ENCODE assay signal across 19 cellular contexts in the genomic region with DNA sequence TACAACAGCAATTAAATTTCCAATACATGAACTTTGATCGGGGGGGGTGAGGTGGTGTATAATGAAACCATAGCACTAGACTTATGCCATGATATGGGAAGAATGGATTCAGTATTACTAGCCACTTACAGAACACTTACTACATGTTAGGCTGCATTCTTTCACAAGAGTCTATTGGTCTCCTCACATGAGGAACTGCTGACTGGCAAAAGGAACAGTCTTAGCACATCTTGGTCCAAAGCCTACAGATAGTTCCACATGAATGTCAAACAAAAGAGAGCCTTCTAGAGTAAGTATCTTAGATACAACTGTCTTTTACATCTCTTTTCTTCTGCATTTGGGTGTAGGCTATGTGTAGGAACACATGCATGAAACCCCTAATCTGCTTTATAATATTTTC.
"Had no signal": no experiment of that assay in that cellular context is flagged by ENCODE, and none has a peak within 500 bp of the region (broad histone marks: within the 10 kb centered on the region; RNA-seq: fewer than 3 reads in every experiment).

No MANE protein-coding gene starts in this region.

- ATAC-seq: activated T-helper 17 cell treated with anti-CD3 and anti-CD28 coated beads, Interleukin-2, amount 50 U/mL, for 72 hours; left ventricle myocardium superior; natural killer cell treated with Interleukin-12 subunit alpha and Interleukin-12 subunit beta and Interleukin-15 and Interleukin-18, amount 100 ng/mL, for 72 hours had no signal

- H3K9me3 ChIP-seq: right atrium auricular region, suprapubic skin had no signal

- DNase-seq: activated CD4-positive, CD25-positive, alpha-beta regulatory T cell treated with anti-CD3 and anti-CD28 coated beads, Interleukin-2, amount 50 U/mL, for 72 hours; activated naive CD4-positive, alpha-beta T cell treated with anti-CD3 and anti-CD28 coated beads, Interleukin-2, amount 10 ng/mL, durations not matched to agents 7 days and 5 days; effector memory CD4-positive, alpha-beta T cell; foreskin fibroblast; glutamatergic neuron; hypothalamus; kidney; left ventricle myocardium superior; mesenchymal stem cell; occipital lobe; T-helper 9 cell had no signal

- H3K4me1 ChIP-seq: right atrium auricular region, suprapubic skin had no signal

- H3K27me3 Mint-ChIP-seq: activated naive CD4-positive, alpha-beta T cell treated with anti-CD3 and anti-CD28 coated beads, Interleukin-2, amount 10 ng/mL, durations not matched to agents 7 days and 5 days; activated T-helper 17 cell treated with anti-CD3 and anti-CD28 coated beads, Interleukin-2, amount 50 U/mL, for 72 hours; dendritic cell treated with granulocyte-macrophage colony-stimulating factor and Interleukin-4, amounts not matched to agents 40 ng/mL and 50 ng/mL, for 4 days; natural killer cell treated with Interleukin-12 subunit alpha and Interleukin-12 subunit beta and Interleukin-15 and Interleukin-18, amount 100 ng/mL, for 72 hours; progenitor cell of endocrine pancreas; stimulated activated naive CD8-positive, alpha-beta T cell treated with anti-CD3 and anti-CD28 coated beads, Interleukin-15, Interleukin-2, amounts not matched to agents 100 ng/mL and 50 ng/mL, for 24 hours had no signal

- H3K9me3 Mint-ChIP-seq: activated naive CD4-positive, alpha-beta T cell treated with anti-CD3 and anti-CD28 coated beads, Interleukin-2, amount 10 ng/mL, durations not matched to agents 7 days and 5 days; activated T-helper 17 cell treated with anti-CD3 and anti-CD28 coated beads, Interleukin-2, amount 50 U/mL, for 72 hours; dendritic cell treated with granulocyte-macrophage colony-stimulating factor and Interleukin-4, amounts not matched to agents 40 ng/mL and 50 ng/mL, for 4 days; natural killer cell treated with Interleukin-12 subunit alpha and Interleukin-12 subunit beta and Interleukin-15 and Interleukin-18, amount 100 ng/mL, for 72 hours; stimulated activated naive CD8-positive, alpha-beta T cell treated with anti-CD3 and anti-CD28 coated beads, Interleukin-15, Interleukin-2, amounts not matched to agents 100 ng/mL and 50 ng/mL, for 24 hours had no signal

- H3K27ac Mint-ChIP-seq: activated naive CD4-positive, alpha-beta T cell treated with anti-CD3 and anti-CD28 coated beads, Interleukin-2, amount 10 ng/mL, durations not matched to agents 7 days and 5 days; activated T-helper 17 cell treated with anti-CD3 and anti-CD28 coated beads, Interleukin-2, amount 50 U/mL, for 72 hours; dendritic cell treated with granulocyte-macrophage colony-stimulating factor and Interleukin-4, amounts not matched to agents 40 ng/mL and 50 ng/mL, for 4 days; natural killer cell treated with Interleukin-12 subunit alpha and Interleukin-12 subunit beta and Interleukin-15 and Interleukin-18, amount 100 ng/mL, for 72 hours; progenitor cell of endocrine pancreas; stimulated activated naive CD8-positive, alpha-beta T cell treated with anti-CD3 and anti-CD28 coated beads, Interleukin-15, Interleukin-2, amounts not matched to agents 100 ng/mL and 50 ng/mL, for 24 hours had no signal

- H3K4me1 Mint-ChIP-seq: activated naive CD4-positive, alpha-beta T cell treated with anti-CD3 and anti-CD28 coated beads, Interleukin-2, amount 10 ng/mL, durations not matched to agents 7 days and 5 days; activated T-helper 17 cell treated with anti-CD3 and anti-CD28 coated beads, Interleukin-2, amount 50 U/mL, for 72 hours had no signal

- H3K27me3 ChIP-seq: right atrium auricular region, suprapubic skin had no signal

- H3K27ac ChIP-seq: right atrium auricular region, suprapubic skin had no signal

- H3K4me3 ChIP-seq: right atrium auricular region, smooth muscle cell, suprapubic skin had no signal

- H3K4me3 Mint-ChIP-seq: activated naive CD4-positive, alpha-beta T cell treated with anti-CD3 and anti-CD28 coated beads, Interleukin-2, amount 10 ng/mL, durations not matched to agents 7 days and 5 days; activated T-helper 17 cell treated with anti-CD3 and anti-CD28 coated beads, Interleukin-2, amount 50 U/mL, for 72 hours; dendritic cell treated with granulocyte-macrophage colony-stimulating factor and Interleukin-4, amounts not matched to agents 40 ng/mL and 50 ng/mL, for 4 days; natural killer cell treated with Interleukin-12 subunit alpha and Interleukin-12 subunit beta and Interleukin-15 and Interleukin-18, amount 100 ng/mL, for 72 hours; stimulated activated naive CD8-positive, alpha-beta T cell treated with anti-CD3 and anti-CD28 coated beads, Interleukin-15, Interleukin-2, amounts not matched to agents 100 ng/mL and 50 ng/mL, for 24 hours had no signal
